1 cellular context compared by ENCODE assay signal in the genomic region with DNA sequence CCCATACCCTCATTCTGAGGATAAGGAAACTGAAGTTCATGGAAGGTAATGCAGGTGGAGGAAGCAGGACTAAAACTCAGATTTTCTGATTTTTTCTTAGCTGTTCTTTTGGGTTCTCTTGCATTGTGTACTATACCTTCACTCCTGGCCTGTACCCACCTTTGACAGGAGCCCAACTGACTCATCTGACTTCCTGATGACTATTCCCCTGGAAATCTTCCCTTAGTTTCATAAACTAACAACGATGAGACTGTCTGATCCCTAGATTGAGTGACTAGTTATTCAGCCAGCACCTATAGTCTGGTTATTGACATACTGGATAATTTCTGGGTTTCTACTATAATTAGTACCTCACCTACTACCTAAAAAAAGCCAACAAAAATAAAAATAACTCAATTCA.
TF ChIP-seq lines count a peak whose summit lies in the region.

No MANE protein-coding gene starts in this region.

TF ChIP-seq in GM23338, 12 proteins besides CTCF, POLR2A, EP300 and RAD21 (continued from another document):
- TF ChIP-seq, protein P1, sequence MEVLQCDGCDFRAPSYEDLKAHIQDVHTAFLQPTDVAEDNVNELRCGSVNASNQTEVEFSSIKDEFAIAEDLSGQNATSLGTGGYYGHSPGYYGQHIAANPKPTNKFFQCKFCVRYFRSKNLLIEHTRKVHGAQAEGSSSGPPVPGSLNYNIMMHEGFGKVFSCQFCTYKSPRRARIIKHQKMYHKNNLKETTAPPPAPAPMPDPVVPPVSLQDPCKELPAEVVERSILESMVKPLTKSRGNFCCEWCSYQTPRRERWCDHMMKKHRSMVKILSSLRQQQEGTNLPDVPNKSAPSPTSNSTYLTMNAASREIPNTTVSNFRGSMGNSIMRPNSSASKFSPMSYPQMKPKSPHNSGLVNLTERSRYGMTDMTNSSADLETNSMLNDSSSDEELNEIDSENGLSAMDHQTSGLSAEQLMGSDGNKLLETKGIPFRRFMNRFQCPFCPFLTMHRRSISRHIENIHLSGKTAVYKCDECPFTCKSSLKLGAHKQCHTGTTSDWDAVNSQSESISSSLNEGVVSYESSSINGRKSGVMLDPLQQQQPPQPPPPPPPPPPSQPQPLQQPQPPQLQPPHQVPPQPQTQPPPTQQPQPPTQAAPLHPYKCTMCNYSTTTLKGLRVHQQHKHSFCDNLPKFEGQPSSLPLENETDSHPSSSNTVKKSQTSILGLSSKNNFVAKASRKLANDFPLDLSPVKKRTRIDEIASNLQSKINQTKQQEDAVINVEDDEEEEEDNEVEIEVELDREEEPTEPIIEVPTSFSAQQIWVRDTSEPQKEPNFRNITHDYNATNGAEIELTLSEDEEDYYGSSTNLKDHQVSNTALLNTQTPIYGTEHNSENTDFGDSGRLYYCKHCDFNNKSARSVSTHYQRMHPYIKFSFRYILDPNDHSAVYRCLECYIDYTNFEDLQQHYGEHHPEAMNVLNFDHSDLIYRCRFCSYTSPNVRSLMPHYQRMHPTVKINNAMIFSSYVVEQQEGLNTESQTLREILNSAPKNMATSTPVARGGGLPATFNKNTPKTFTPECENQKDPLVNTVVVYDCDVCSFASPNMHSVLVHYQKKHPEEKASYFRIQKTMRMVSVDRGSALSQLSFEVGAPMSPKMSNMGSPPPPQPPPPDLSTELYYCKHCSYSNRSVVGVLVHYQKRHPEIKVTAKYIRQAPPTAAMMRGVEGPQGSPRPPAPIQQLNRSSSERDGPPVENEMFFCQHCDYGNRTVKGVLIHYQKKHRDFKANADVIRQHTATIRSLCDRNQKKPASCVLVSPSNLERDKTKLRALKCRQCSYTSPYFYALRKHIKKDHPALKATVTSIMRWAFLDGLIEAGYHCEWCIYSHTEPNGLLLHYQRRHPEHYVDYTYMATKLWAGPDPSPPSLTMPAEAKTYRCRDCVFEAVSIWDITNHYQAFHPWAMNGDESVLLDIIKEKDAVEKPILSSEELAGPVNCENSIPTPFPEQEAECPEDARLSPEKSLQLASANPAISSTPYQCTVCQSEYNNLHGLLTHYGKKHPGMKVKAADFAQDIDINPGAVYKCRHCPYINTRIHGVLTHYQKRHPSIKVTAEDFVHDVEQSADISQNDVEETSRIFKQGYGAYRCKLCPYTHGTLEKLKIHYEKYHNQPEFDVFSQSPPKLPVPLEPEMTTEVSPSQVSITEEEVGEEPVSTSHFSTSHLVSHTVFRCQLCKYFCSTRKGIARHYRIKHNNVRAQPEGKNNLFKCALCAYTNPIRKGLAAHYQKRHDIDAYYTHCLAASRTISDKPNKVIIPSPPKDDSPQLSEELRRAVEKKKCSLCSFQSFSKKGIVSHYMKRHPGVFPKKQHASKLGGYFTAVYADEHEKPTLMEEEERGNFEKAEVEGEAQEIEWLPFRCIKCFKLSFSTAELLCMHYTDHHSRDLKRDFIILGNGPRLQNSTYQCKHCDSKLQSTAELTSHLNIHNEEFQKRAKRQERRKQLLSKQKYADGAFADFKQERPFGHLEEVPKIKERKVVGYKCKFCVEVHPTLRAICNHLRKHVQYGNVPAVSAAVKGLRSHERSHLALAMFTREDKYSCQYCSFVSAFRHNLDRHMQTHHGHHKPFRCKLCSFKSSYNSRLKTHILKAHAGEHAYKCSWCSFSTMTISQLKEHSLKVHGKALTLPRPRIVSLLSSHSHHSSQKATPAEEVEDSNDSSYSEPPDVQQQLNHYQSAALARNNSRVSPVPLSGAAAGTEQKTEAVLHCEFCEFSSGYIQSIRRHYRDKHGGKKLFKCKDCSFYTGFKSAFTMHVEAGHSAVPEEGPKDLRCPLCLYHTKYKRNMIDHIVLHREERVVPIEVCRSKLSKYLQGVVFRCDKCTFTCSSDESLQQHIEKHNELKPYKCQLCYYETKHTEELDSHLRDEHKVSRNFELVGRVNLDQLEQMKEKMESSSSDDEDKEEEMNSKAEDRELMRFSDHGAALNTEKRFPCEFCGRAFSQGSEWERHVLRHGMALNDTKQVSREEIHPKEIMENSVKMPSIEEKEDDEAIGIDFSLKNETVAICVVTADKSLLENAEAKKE (CRISPR knock-in tag; IDR thresholded peaks at IDR 0.05), result no peak
- TF ChIP-seq EZH2phosphoT487 (IDR thresholded peaks at IDR 0.05; ENCODE audit: unreplicated experiment), result no peak
- no peak for TF ChIP-seq STAT1 (IDR thresholded peaks at IDR 0.05; ENCODE audit: unreplicated experiment)
- no peak for TF ChIP-seq REST (IDR thresholded peaks at IDR 0.05; ENCODE audit: unreplicated experiment)
- TF ChIP-seq CREB1 (CRISPR knock-in tag; IDR thresholded peaks at IDR 0.05; ENCODE audit: low read depth), result no peak
- no peak for TF ChIP-seq JUNB (IDR thresholded peaks at IDR 0.05; ENCODE audit: unreplicated experiment)
- no peak for TF ChIP-seq ZNF114 (CRISPR knock-in tag; IDR thresholded peaks at IDR 0.05)
